In genomic region chr7:25894002-25894901, GRCh38 we compare ENCODE assay signal across 8 cellular contexts.
DNase-seq lines count a peak whose midpoint lies in the region; ATAC-seq, FAIRE-seq and TF ChIP-seq lines count a peak whose summit lies in the region.

No MANE protein-coding gene starts in this region.

- peaks cover 16 to 28% of the 10 kb centered on the region in 2 donors for H3K4me1 Mint-ChIP-seq in natural killer cell

- ATAC-seq in HG02678 (IDR thresholded peaks at IDR 0.05; ENCODE audit: unreplicated experiment), result peak; percentile 58
- ATAC-seq in natural killer cell, result peak in 1 of 3 donors; percentile 34

- H3K27me3 Mint-ChIP-seq in natural killer cell (ENCODE audit: low read depth in 2 of 2), result peaks cover 26 to 50% of the 10 kb centered on the region in 2 donors

- intact Hi-C loops in natural killer cell (cut with micrococcal nuclease), result loop anchor here (5.0 to 10.0 kb wide), 2 partner anchors 601 to 788 kb away; no protein-coding TSS in a partner anchor

- H3K27ac Mint-ChIP-seq in natural killer cell, result no peak overlapping the region

- DNase-seq in AG10803 (ENCODE audit: low read depth) (peak; percentile 1), GM12891 (ENCODE audit: insufficient read length, low spot score) (peak; percentile 23), NCI-H510A (lab: John Stamatoyannopoulos, UW) (peak; percentile 20), natural killer cell (no peak), pons (ENCODE audit: low spot score) (no peak)
- peak; percentile 25 for DNase-seq in activated naive CD4-positive, alpha-beta T cell treated with anti-CD3 and anti-CD28 coated beads, Interleukin-2, amount 50 U/mL, for 16 hours
- no peak for DNase-seq in activated CD4-positive, CD25-positive, alpha-beta regulatory T cell treated with anti-CD3 and anti-CD28 coated beads, Interleukin-2, amount 50 U/mL, for 72 hours

- H3K9me3 Mint-ChIP-seq in natural killer cell, result no peaks in the 10 kb centered on the region

- TF ChIP-seq POLR2A in GM12891 (IDR thresholded peaks at IDR 0.05; ENCODE audit: low read depth, low read length), result no peak

- peak overlapping the region; percentile 99 for H3K4me3 Mint-ChIP-seq in natural killer cell

- H3K4me3 ChIP-seq in AG10803 (ENCODE audit: low read length), result no peak overlapping the region

- peaks cover 6% of the 10 kb centered on the region for H3K36me3 Mint-ChIP-seq in natural killer cell

- FAIRE-seq in GM12891 (lab: Jason Lieb, UNC), result peak; percentile 98

- TF ChIP-seq CTCF in AG10803 (conservative IDR thresholded peaks at IDR 0.05; ENCODE audit: low read length) (no peak), natural killer cell (IDR thresholded peaks at IDR 0.05) (no peak)

TF ChIP-seq in GM12891, 5 proteins besides CTCF, POLR2A, EP300 and RAD21:
- no peak for TF ChIP-seq TAF1 (IDR thresholded peaks at IDR 0.05; ENCODE audit: low read depth, low read length)
- no peak for TF ChIP-seq SPI1 (IDR thresholded peaks at IDR 0.05; ENCODE audit: low read depth, low read length)
- TF ChIP-seq POLR2AphosphoS5 (IDR thresholded peaks at IDR 0.05; ENCODE audit: low read depth, low read length), result no peak
- TF ChIP-seq PAX5 (IDR thresholded peaks at IDR 0.05; ENCODE audit: insufficient read depth, low read length, severe bottlenecking), result no peak
- TF ChIP-seq POU2F2 (IDR thresholded peaks at IDR 0.05; ENCODE audit: low read depth, low read length), result no peak

Comparison
In these comparisons a context has a peak if more than half of its experiments do, and no peak if none do; other contexts are left out.
1. DNase-seq: peak in AG10803 (single experiment), GM12891 (single experiment), NCI-H510A (single experiment) and activated naive CD4-positive, alpha-beta T cell treated with anti-CD3 and anti-CD28 coated beads, Interleukin-2, amount 50 U/mL, for 16 hours (single experiment); none in natural killer cell (single experiment), pons (single experiment) and activated CD4-positive, CD25-positive, alpha-beta regulatory T cell treated with anti-CD3 and anti-CD28 coated beads, Interleukin-2, amount 50 U/mL, for 72 hours (single experiment).